10 cellular contexts compared by ENCODE assay signal in the genomic region with DNA sequence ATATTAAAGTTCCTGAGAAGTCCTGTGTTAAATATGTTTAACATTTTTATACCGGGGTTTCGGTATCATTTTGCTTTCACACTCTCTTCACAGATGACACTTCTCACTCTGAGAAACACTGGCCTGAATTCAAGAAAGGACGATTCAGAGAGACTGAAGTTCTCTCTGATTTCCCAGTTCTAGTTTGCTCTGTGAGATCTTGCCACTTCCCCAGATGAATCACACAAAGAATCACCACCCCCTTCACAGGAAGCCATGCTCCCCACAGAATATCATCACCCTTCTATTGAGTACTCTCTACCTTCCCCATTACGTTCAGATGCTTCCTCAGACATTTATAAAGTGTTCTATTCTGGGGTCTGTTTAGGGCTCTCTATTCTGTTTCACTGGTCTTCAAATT. TPM values are rescaled to one million over a fixed set of nuclear protein-coding genes. Genes with fewer than 3 reads are reported as not detected.
DNase-seq lines count a peak whose midpoint lies in the region; ATAC-seq, FAIRE-seq and TF ChIP-seq lines count a peak whose summit lies in the region.
"Had no signal": no experiment of that assay in that cellular context is flagged by ENCODE, and none has a peak within 500 bp of the region (broad histone marks: within the 10 kb centered on the region; RNA-seq: fewer than 3 reads in every experiment).

No MANE protein-coding gene starts in this region.

- FAIRE-seq in HepG2 (lab: Jason Lieb, UNC): no peak

- in situ Hi-C loops in HepG2 (cut with HindIII; ENCODE audit: extremely low pct_ligation_motif_present, low pct_unique_long_range_greater_than_20kb): no loop called here

- H3K36me3 ChIP-seq in right lobe of liver (no peaks in the 10 kb centered on the region), HepG2 (replicated peaks in 1 of 2; ENCODE audit: control insufficient read depth in 1 of 2, insufficient read depth in 2 of 2, low read length in 2 of 2) (no peaks in the 10 kb centered on the region), PC-9 (ENCODE audit: low read depth) (no peaks in the 10 kb centered on the region)

- no peak for TF ChIP-seq RAD21 in HepG2 (CRISPR knock-in tag; IDR thresholded peaks at IDR 0.05)

- H3K4me2 ChIP-seq in HepG2 (ENCODE audit: low read depth, low read length) (no peak overlapping the region), PC-9 (no peak overlapping the region)

- H3K4me1 ChIP-seq in right lobe of liver (no peaks in the 10 kb centered on the region), HepG2 (ENCODE audit: insufficient read depth, low read length) (no peaks in the 10 kb centered on the region), PC-9 (replicated peaks; ENCODE audit: insufficient read depth) (no peaks in the 10 kb centered on the region)

- H3K79me2 ChIP-seq in HepG2 (ENCODE audit: insufficient read depth, low read length) (no peaks in the 10 kb centered on the region), PC-9 (ENCODE audit: low read depth) (no peaks in the 10 kb centered on the region)

- H4K20me1 ChIP-seq in HepG2 (ENCODE audit: insufficient read depth, low read length): no peaks in the 10 kb centered on the region
- H4K20me1 ChIP-seq in PC-9 (ENCODE audit: insufficient read depth): no peaks in the 10 kb centered on the region

- H3K4me3 ChIP-seq in right lobe of liver (no peak overlapping the region), HepG2 (replicated peaks in 1 of 3; ENCODE audit: insufficient read depth in 1 of 3, low read depth in 2 of 3, low read length in 3 of 3) (no peak overlapping the region), PC-9 (no peak overlapping the region)

- ATAC-seq in right lobe of liver (peak; percentile 46 to 76 (median 60)), HepG2 (no peak), HG03575 (IDR thresholded peaks at IDR 0.05; ENCODE audit: extremely low read depth, insufficient number of reproducible peaks, low FRiP score, unreplicated experiment) (peak; percentile 43)
- ATAC-seq in stimulated activated naive CD8-positive, alpha-beta T cell treated with anti-CD3 and anti-CD28 coated beads, Interleukin-15, Interleukin-2, amounts not matched to agents 100 U/mL and 50 U/mL, for 24 hours: peak; percentile 97

- H3K27me3 ChIP-seq in right lobe of liver (no peaks in the 10 kb centered on the region), HepG2 (ENCODE audit: control insufficient read depth in 1 of 2, insufficient read depth in 2 of 2, low read length in 2 of 2) (peaks cover 0 to 8% of the 10 kb centered on the region in 2 experiments; a peak in 2 of 5 replicates), PC-9 (ENCODE audit: insufficient read depth, low read depth) (peaks cover 55% of the 10 kb centered on the region)

- POLR2A ChIA-PET in HepG2 (lab: Yijun Ruan, JAX): no interaction called here
- POLR2A ChIA-PET in PC-9 (lab: Charles Lee; ENCODE audit: unreplicated experiment): no interaction called here

- TF ChIP-seq POLR2A in right lobe of liver (IDR thresholded peaks at IDR 0.05) (no peak), HepG2 (IDR thresholded peaks at IDR 0.05; ENCODE audit: insufficient read depth in 1 of 2, low read depth in 2 of 2, low read length in 2 of 2) (no peak)

- H3K27ac ChIP-seq in right lobe of liver: no peak overlapping the region
- no peak overlapping the region for H3K27ac ChIP-seq in HepG2 (ENCODE audit: extremely low read length, insufficient read depth, low read length)
- H3K27ac ChIP-seq in PC-9: no peak overlapping the region

- H2AFZ ChIP-seq in HepG2 (ENCODE audit: low read length) (no peak overlapping the region), PC-9 (no peak overlapping the region)

- no peaks in the 10 kb centered on the region for H3K9me2 ChIP-seq in PC-9 (ENCODE audit: insufficient read depth)

- H3K9ac ChIP-seq in HepG2 (ENCODE audit: insufficient read depth, low read depth, low read length): no peak overlapping the region

- TF ChIP-seq EP300 in HepG2 (IDR thresholded peaks at IDR 0.05; ENCODE audit: low read depth in 2 of 2, low read length in 2 of 2): no peak
- TF ChIP-seq EP300 in HepG2 (CRISPR knock-in tag; IDR thresholded peaks at IDR 0.05; ENCODE audit: borderline replicate concordance): no peak

- DNase-seq in right lobe of liver: no peak
- no peak for DNase-seq in HepG2 (ENCODE audit: low spot score)
- peak; percentile 24 for DNase-seq in activated gamma-delta T cell treated with anti-CD3 and anti-CD28 coated beads, Interleukin-2, amount 50 U/mL, for 16 hours (ENCODE audit: low read depth)
- no peak for DNase-seq in stimulated activated naive CD8-positive, alpha-beta T cell treated with anti-CD3 and anti-CD28 coated beads, Interleukin-15, Interleukin-2, amounts not matched to agents 100 U/mL and 50 U/mL, for 24 hours
- DNase-seq in D341Med (ENCODE audit: low spot score): no peak
- DNase-seq in T1000 (lab: John Stamatoyannopoulos, UW): no peak
- DNase-seq in PC-9: no peak
- DNase-seq: H7, NCI-H524 treated with DMSO at 0.1 percent for 48 hours had no signal

- no peaks in the 10 kb centered on the region for H3F3A ChIP-seq in PC-9 (ENCODE audit: insufficient read depth, low read depth)

- no TSS peak for BruUV-seq in HepG2 (replicated peaks; lab: Mats Ljungman, UMichigan)
- BruUV-seq in PC-9 (replicated peaks; lab: Mats Ljungman, UMichigan): no TSS peak

- no peaks in the 10 kb centered on the region for H3K9me3 ChIP-seq in right lobe of liver
- no peaks in the 10 kb centered on the region for H3K9me3 ChIP-seq in HepG2 (ENCODE audit: low read length)
- H3K9me3 ChIP-seq in PC-9 (ENCODE audit: insufficient read depth, low read depth): no peaks in the 10 kb centered on the region

- TF ChIP-seq CTCF in right lobe of liver (IDR thresholded peaks at IDR 0.05) (no peak), HepG2 (CRISPR knock-in tag; IDR thresholded peaks at IDR 0.05) (no peak), PC-9 (conservative IDR thresholded peaks at IDR 0.05) (no peak)

- WGBS in right lobe of liver (ENCODE audit: insufficient coverage, low coverage, low lambda C conversion rate, missing lambda C conversion rate): 31% methylated on average over 4 of the region's 4 CpGs
- 33% methylated on average over 4 of the region's 4 CpGs for WGBS in HepG2 (ENCODE audit: low lambda C conversion rate)

- CTCF ChIA-PET in HepG2 (lab: Yijun Ruan, JAX; ENCODE audit: low intra/inter-chr PET ratio, low total read pairs): no interaction called here
- CTCF ChIA-PET in PC-9 (lab: Charles Lee): interaction anchor here (0.7 kb wide), 1 partner anchor 25 kb away, joined by 3 read pairs; no protein-coding TSS in a partner anchor

- intact Hi-C loops in right lobe of liver (cut with DNase I): no loop called here
- intact Hi-C loops in HepG2 (cut with micrococcal nuclease; ENCODE audit: unreplicated experiment): no loop called here
- intact Hi-C loops in PC-9 (cut with micrococcal nuclease; ENCODE audit: unreplicated experiment): no loop called here

RNA-seq across cellular contexts. Expression of gene CD207, which starts 16.1 kb away (rescaled TPM):
- under 1 TPM in 1 of 6 experiments, not detected in 5; 0.16 TPM for total RNA-seq in right lobe of liver
- 0.09 and 0.27 TPM in 2 replicates for total RNA-seq in HepG2 (2016; rRNA removed; fragmentation: Illumina TruSeq; extraction: Trizol)
- total RNA-seq in HepG2 (2016; cell fraction: cytosol; rRNA removed; fragmentation: Illumina TruSeq; extraction: Trizol; ENCODE audit: low read depth): not detected in 2 replicates
- total RNA-seq in HepG2 (2016; cell fraction: insoluble cytoplasmic fraction; rRNA removed; fragmentation: Illumina TruSeq; extraction: Trizol): 0.17 TPM in 1 of 2 replicates, not detected in the other
- not detected in 2 replicates for total RNA-seq in HepG2 (2016; cell fraction: membrane; rRNA removed; fragmentation: Illumina TruSeq; extraction: Trizol)
- total RNA-seq in HepG2 (2016; cell fraction: nucleus; rRNA removed; fragmentation: Illumina TruSeq; extraction: Trizol): 0.19 TPM in 2 replicates
- polyA plus RNA-seq in HepG2 (2011; rRNA removed): 0.13 and 0.15 TPM in 2 replicates
- 0.07 and 0.12 TPM in 2 replicates for polyA plus RNA-seq in HepG2 (2011; cell fraction: cytosol; rRNA removed)
- 0.21 TPM in 2 replicates for polyA plus RNA-seq in HepG2 (2011; cell fraction: nucleus; rRNA removed)
- 0.16 and 0.19 TPM in 2 replicates for polyA plus RNA-seq in HepG2 (2012)
- polyA plus RNA-seq in HepG2 (2016; cell fraction: cytosol; fragmentation: Illumina TruSeq; extraction: Trizol; ENCODE audit: low read depth): not detected in 2 replicates
- polyA plus RNA-seq in HepG2 (2016; cell fraction: insoluble cytoplasmic fraction; fragmentation: Illumina TruSeq; extraction: Trizol; ENCODE audit: low read depth): 0.12 and 0.16 TPM in 2 replicates
- 0.16 TPM in 1 of 2 replicates, not detected in the other for polyA plus RNA-seq in HepG2 (2016; cell fraction: membrane; fragmentation: Illumina TruSeq; extraction: Trizol; ENCODE audit: low read depth)
- polyA plus RNA-seq in HepG2 (2016; cell fraction: nucleus; fragmentation: Illumina TruSeq; extraction: Trizol; ENCODE audit: insufficient read depth, low read depth): 0.33 and 0.40 TPM in 2 replicates
- 0.10 TPM in 1 of 2 replicates, not detected in the other for polyA minus RNA-seq in HepG2 (2011; rRNA and poly(A)+ RNA removed; ENCODE audit: low replicate concordance)
- not detected in 2 replicates for polyA minus RNA-seq in HepG2 (2011; cell fraction: cytosol; rRNA and poly(A)+ RNA removed)
- polyA minus RNA-seq in HepG2 (2011; cell fraction: nucleus; rRNA and poly(A)+ RNA removed): 0.25 and 0.39 TPM in 2 replicates
- total RNA-seq in PC-9 (2021): not detected in 2 replicates
- total RNA-seq: H7 had no signal

RNA-seq across cellular contexts. Expression of gene CLEC4F, which starts 31.3 kb away (rescaled TPM):
- total RNA-seq in right lobe of liver (not detected), HepG2 (2016; rRNA removed; fragmentation: Illumina TruSeq; extraction: Trizol) (0.13 TPM in 2 replicates), PC-9 (2021) (not detected in 2 replicates)
- not detected in 2 replicates for total RNA-seq in HepG2 (2016; cell fraction: cytosol; rRNA removed; fragmentation: Illumina TruSeq; extraction: Trizol; ENCODE audit: low read depth)
- 0.07 and 0.09 TPM in 2 replicates for total RNA-seq in HepG2 (2016; cell fraction: insoluble cytoplasmic fraction; rRNA removed; fragmentation: Illumina TruSeq; extraction: Trizol)
- not detected in 2 replicates for total RNA-seq in HepG2 (2016; cell fraction: membrane; rRNA removed; fragmentation: Illumina TruSeq; extraction: Trizol)
- 0.13 and 0.50 TPM in 2 replicates for total RNA-seq in HepG2 (2016; cell fraction: nucleus; rRNA removed; fragmentation: Illumina TruSeq; extraction: Trizol)
- 0.12 and 0.14 TPM in 2 replicates for polyA plus RNA-seq in HepG2 (2011; rRNA removed)
- 0.10 and 0.11 TPM in 2 replicates for polyA plus RNA-seq in HepG2 (2011; cell fraction: cytosol; rRNA removed)
- 0.71 and 0.73 TPM in 2 replicates for polyA plus RNA-seq in HepG2 (2011; cell fraction: nucleus; rRNA removed)
- polyA plus RNA-seq in HepG2 (2012): 0.27 and 0.30 TPM in 2 replicates
- not detected in 2 replicates for polyA plus RNA-seq in HepG2 (2016; cell fraction: cytosol; fragmentation: Illumina TruSeq; extraction: Trizol; ENCODE audit: low read depth)
- polyA plus RNA-seq in HepG2 (2016; cell fraction: insoluble cytoplasmic fraction; fragmentation: Illumina TruSeq; extraction: Trizol; ENCODE audit: low read depth): not detected in 2 replicates
- not detected in 2 replicates for polyA plus RNA-seq in HepG2 (2016; cell fraction: membrane; fragmentation: Illumina TruSeq; extraction: Trizol; ENCODE audit: low read depth)
- 0.17 and 0.49 TPM in 2 replicates for polyA plus RNA-seq in HepG2 (2016; cell fraction: nucleus; fragmentation: Illumina TruSeq; extraction: Trizol; ENCODE audit: insufficient read depth, low read depth)
- not detected in 2 replicates for polyA minus RNA-seq in HepG2 (2011; rRNA and poly(A)+ RNA removed; ENCODE audit: low replicate concordance)
- polyA minus RNA-seq in HepG2 (2011; cell fraction: cytosol; rRNA and poly(A)+ RNA removed): 0.26 TPM in 1 of 2 replicates, not detected in the other
- polyA minus RNA-seq in HepG2 (2011; cell fraction: nucleus; rRNA and poly(A)+ RNA removed): 0.26 and 0.75 TPM in 2 replicates
- total RNA-seq: H7 had no signal

RNA-seq across cellular contexts. Expression of gene VAX2, which starts 48.7 kb away (rescaled TPM):
- not detected for total RNA-seq in right lobe of liver
- total RNA-seq in HepG2 (2016; rRNA removed; fragmentation: Illumina TruSeq; extraction: Trizol): 3.9 and 4.1 TPM in 2 replicates
- total RNA-seq in HepG2 (2016; cell fraction: cytosol; rRNA removed; fragmentation: Illumina TruSeq; extraction: Trizol; ENCODE audit: low read depth): 3.0 and 3.9 TPM in 2 replicates
- 3.6 and 4.7 TPM in 2 replicates for total RNA-seq in HepG2 (2016; cell fraction: insoluble cytoplasmic fraction; rRNA removed; fragmentation: Illumina TruSeq; extraction: Trizol)
- total RNA-seq in HepG2 (2016; cell fraction: membrane; rRNA removed; fragmentation: Illumina TruSeq; extraction: Trizol): 3.2 and 4.6 TPM in 2 replicates
- 2.9 and 3.6 TPM in 2 replicates for total RNA-seq in HepG2 (2016; cell fraction: nucleus; rRNA removed; fragmentation: Illumina TruSeq; extraction: Trizol)
- 2.1 and 3.0 TPM in 2 replicates for polyA plus RNA-seq in HepG2 (2011; rRNA removed)
- polyA plus RNA-seq in HepG2 (2011; cell fraction: cytosol; rRNA removed): 0.96 and 1.5 TPM in 2 replicates
- 12.7 and 15.3 TPM in 2 replicates for polyA plus RNA-seq in HepG2 (2011; cell fraction: nucleus; rRNA removed)
- 1.0 and 1.3 TPM in 2 replicates for polyA plus RNA-seq in HepG2 (2012)
- 4.8 and 4.9 TPM in 2 replicates for polyA plus RNA-seq in HepG2 (2016; cell fraction: cytosol; fragmentation: Illumina TruSeq; extraction: Trizol; ENCODE audit: low read depth)
- polyA plus RNA-seq in HepG2 (2016; cell fraction: insoluble cytoplasmic fraction; fragmentation: Illumina TruSeq; extraction: Trizol; ENCODE audit: low read depth): 4.6 and 5.5 TPM in 2 replicates
- 4.6 and 5.0 TPM in 2 replicates for polyA plus RNA-seq in HepG2 (2016; cell fraction: membrane; fragmentation: Illumina TruSeq; extraction: Trizol; ENCODE audit: low read depth)
- polyA plus RNA-seq in HepG2 (2016; cell fraction: nucleus; fragmentation: Illumina TruSeq; extraction: Trizol; ENCODE audit: insufficient read depth, low read depth): 6.7 and 8.7 TPM in 2 replicates
- 1.1 TPM in 1 of 2 replicates, not detected in the other for polyA minus RNA-seq in HepG2 (2011; rRNA and poly(A)+ RNA removed; ENCODE audit: low replicate concordance)
- polyA minus RNA-seq in HepG2 (2011; cell fraction: cytosol; rRNA and poly(A)+ RNA removed): 0.59 and 1.1 TPM in 2 replicates
- polyA minus RNA-seq in HepG2 (2011; cell fraction: nucleus; rRNA and poly(A)+ RNA removed): 3.0 and 3.3 TPM in 2 replicates
- 0.58 TPM in 1 of 2 replicates, not detected in the other for total RNA-seq in PC-9 (2021)
- total RNA-seq: H7 had no signal
